ENCODE assay signal across 25 cellular contexts in genomic region chr5:113221294-113222176, GRCh38.
DNase-seq lines count a peak whose midpoint lies in the region; ATAC-seq and TF ChIP-seq lines count a peak whose summit lies in the region.
"Had no signal": no experiment of that assay in that cellular context is flagged by ENCODE, and none has a peak within 500 bp of the region (broad histone marks: within the 10 kb centered on the region; RNA-seq: fewer than 3 reads in every experiment).

No MANE protein-coding gene starts in this region.

- no peaks in the 10 kb centered on the region for H3K27me3 ChIP-seq in right cardiac atrium (ENCODE audit: control insufficient read depth, insufficient read depth)
- no peaks in the 10 kb centered on the region for H3K27me3 ChIP-seq in foreskin keratinocyte
- H3K27me3 ChIP-seq: body of pancreas had no signal

- H3K9me3 ChIP-seq in right cardiac atrium (ENCODE audit: control insufficient read depth, low read length), result no peaks in the 10 kb centered on the region
- H3K9me3 ChIP-seq: body of pancreas had no signal

- H3K9me3 Mint-ChIP-seq in osteocyte (ENCODE audit: unreplicated experiment), result no peaks in the 10 kb centered on the region
- H3K9me3 Mint-ChIP-seq: activated T-cell treated with anti-CD3 and anti-CD28 coated beads, Interleukin-2, amount 50 U/mL, for 4 hours; CD4-positive, alpha-beta T cell; naive B cell; stimulated activated naive CD8-positive, alpha-beta T cell treated with anti-CD3 and anti-CD28 coated beads, Interleukin-15, Interleukin-2, amounts not matched to agents 100 ng/mL and 50 ng/mL, for 24 hours had no signal

- H3K4me3 Mint-ChIP-seq in osteocyte (ENCODE audit: unreplicated experiment), result no peak overlapping the region
- H3K4me3 Mint-ChIP-seq: activated T-cell treated with anti-CD3 and anti-CD28 coated beads, Interleukin-2, amount 50 U/mL, for 4 hours; CD4-positive, alpha-beta T cell; naive B cell; stimulated activated naive CD8-positive, alpha-beta T cell treated with anti-CD3 and anti-CD28 coated beads, Interleukin-15, Interleukin-2, amounts not matched to agents 100 ng/mL and 50 ng/mL, for 24 hours had no signal

- ATAC-seq in right cardiac atrium (no peak), Right ventricle myocardium superior (ENCODE audit: poor library complexity) (no peak), foreskin keratinocyte (peak; percentile 47), GM19395 (IDR thresholded peaks at IDR 0.05; ENCODE audit: unreplicated experiment) (no peak), GM21515 (IDR thresholded peaks at IDR 0.05; ENCODE audit: unreplicated experiment) (no peak)
- ATAC-seq: activated T-cell treated with anti-CD3 and anti-CD28 coated beads, Interleukin-2, amount 50 U/mL, for 4 hours; body of pancreas; left ventricle myocardium superior; Panc1 had no signal

- no peak overlapping the region for H3K27ac Mint-ChIP-seq in osteocyte (ENCODE audit: unreplicated experiment)
- H3K27ac Mint-ChIP-seq: CD4-positive, alpha-beta T cell; naive B cell; stimulated activated naive CD8-positive, alpha-beta T cell treated with anti-CD3 and anti-CD28 coated beads, Interleukin-15, Interleukin-2, amounts not matched to agents 100 ng/mL and 50 ng/mL, for 24 hours had no signal

- H3K4me1 ChIP-seq in right cardiac atrium (ENCODE audit: control insufficient read depth, insufficient read depth, low read length), result peaks cover 17% of the 10 kb centered on the region
- peaks cover 12% of the 10 kb centered on the region for H3K4me1 ChIP-seq in foreskin keratinocyte
- H3K4me1 ChIP-seq: body of pancreas had no signal

- no peaks in the 10 kb centered on the region for H3K36me3 Mint-ChIP-seq in osteocyte (ENCODE audit: unreplicated experiment)
- H3K36me3 Mint-ChIP-seq: naive B cell had no signal

- TF ChIP-seq CTCF in cardiac fibroblast (IDR thresholded peaks at IDR 0.05; ENCODE audit: low read depth, low read length), result no peak
- no peak for TF ChIP-seq CTCF in foreskin keratinocyte (conservative IDR thresholded peaks at IDR 0.05)
- TF ChIP-seq CTCF in osteocyte (IDR thresholded peaks at IDR 0.05), result no peak

- no peak overlapping the region for H3K4me3 ChIP-seq in right cardiac atrium (ENCODE audit: low read length)
- no peak overlapping the region for H3K4me3 ChIP-seq in cardiac fibroblast (replicated peaks in 1 of 2; ENCODE audit: low read depth in 2 of 2, low read length in 2 of 2)
- H3K4me3 ChIP-seq: body of pancreas, HAP-1 had no signal

- H3K27ac ChIP-seq in right cardiac atrium (ENCODE audit: low read length), result peak overlapping the region; percentile 62
- no peak overlapping the region for H3K27ac ChIP-seq in foreskin keratinocyte
- H3K27ac ChIP-seq: body of pancreas, epithelial cell of prostate had no signal

- H3K4me1 Mint-ChIP-seq in osteocyte (ENCODE audit: unreplicated experiment), result peaks cover 35% of the 10 kb centered on the region
- H3K4me1 Mint-ChIP-seq: naive B cell had no signal

- DNase-seq in right cardiac atrium (no peak), Right ventricle myocardium superior (no peak), cardiac fibroblast (ENCODE audit: low read depth in 2 of 2) (peak; percentile 33 to 39), foreskin keratinocyte (no peak), osteocyte (ENCODE audit: extremely low spot score, unreplicated experiment) (no peak), NOMO-1 treated with dmso at 0.1 percent for 144 hours (lab: John Stamatoyannopoulos, UW; ENCODE audit: unreplicated experiment) (no peak)
- DNase-seq: activated CD4-positive, alpha-beta T cell treated with anti-CD3 and anti-CD28 coated beads, Interleukin-2, amount 50 U/mL, for 1 hour; activated T-cell treated with anti-CD3 and anti-CD28 coated beads, Interleukin-2, amount 50 U/mL, for 4 hours; body of pancreas; CD4-positive, alpha-beta T cell; cerebellar nuclear complex; left ventricle myocardium superior; MV-4-11; naive B cell; NCI-H1694 treated with DMSO at 0.1 percent for 48 hours; NCI-H510A treated with DMSO at 0.1 percent for 48 hours; nucleus accumbens; SW 1271; T-helper 9 cell had no signal

- no peaks in the 10 kb centered on the region for H3K27me3 Mint-ChIP-seq in osteocyte (ENCODE audit: unreplicated experiment)
- H3K27me3 Mint-ChIP-seq: stimulated activated naive CD8-positive, alpha-beta T cell treated with anti-CD3 and anti-CD28 coated beads, Interleukin-15, Interleukin-2, amounts not matched to agents 100 ng/mL and 50 ng/mL, for 24 hours had no signal

- WGBS in right cardiac atrium, result 66% methylated on average over 5 of the region's 5 CpGs

- intact Hi-C loops in right cardiac atrium (cut with DNase I), result no loop called here
- intact Hi-C loops in Right ventricle myocardium superior (cut with DNase I), result no loop called here

Comparison
In these comparisons a context has a peak if more than half of its experiments do, and no peak if none do; other contexts are left out.
1. DNase-seq: peak in cardiac fibroblast (2 of 2); none in right cardiac atrium (0 of 3), Right ventricle myocardium superior (single experiment), foreskin keratinocyte (0 of 2), osteocyte (single experiment) and NOMO-1 treated with dmso at 0.1 percent for 144 hours (single experiment).